In the genomic region with DNA sequence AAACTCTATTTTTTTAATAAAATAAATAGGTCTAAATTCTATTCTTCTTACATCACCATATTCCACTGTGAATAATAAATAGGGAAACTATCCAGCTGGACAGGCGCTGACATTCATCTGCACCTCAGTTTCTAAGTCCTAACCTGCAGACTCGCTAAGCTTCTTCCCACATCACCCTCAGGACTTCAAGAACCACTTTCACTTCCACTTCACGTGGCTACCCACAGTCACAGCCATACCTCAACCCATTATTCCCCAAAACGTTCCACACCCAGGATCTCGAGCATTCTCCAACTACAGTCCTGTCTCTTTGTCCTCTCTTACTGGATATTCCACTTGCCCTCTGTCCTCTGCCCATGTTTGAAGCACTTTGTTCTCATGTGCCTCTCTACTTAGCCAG, we compare ENCODE assay signal across 1 cellular context.
TF ChIP-seq lines count a peak whose summit lies in the region.

No MANE protein-coding gene starts in this region.

TF ChIP-seq in IMR-90, 13 proteins besides CTCF, POLR2A, EP300 and RAD21:
- TF ChIP-seq NFE2L2 (IDR thresholded peaks at IDR 0.05; ENCODE audit: low read depth, low read length) (no peak), CHD1 (IDR thresholded peaks at IDR 0.05; ENCODE audit: low read depth, low read length) (no peak), RCOR1 (IDR thresholded peaks at IDR 0.05; ENCODE audit: insufficient replicate concordance, low read length) (no peak), FOS (IDR thresholded peaks at IDR 0.05; ENCODE audit: low read depth, low read length) (no peak), RFX5 (IDR thresholded peaks at IDR 0.05; ENCODE audit: low read depth, low read length) (no peak), BHLHE40 (IDR thresholded peaks at IDR 0.05; ENCODE audit: low read depth, low read length) (no peak), MAZ (IDR thresholded peaks at IDR 0.05; ENCODE audit: borderline replicate concordance, low read depth, low read length) (no peak), MXI1 (IDR thresholded peaks at IDR 0.05; ENCODE audit: borderline replicate concordance, low read depth, low read length) (no peak), SMC3 (IDR thresholded peaks at IDR 0.05; ENCODE audit: low read depth, low read length) (no peak), MAFK (IDR thresholded peaks at IDR 0.05; ENCODE audit: low read depth, low read length) (no peak), CEBPB (IDR thresholded peaks at IDR 0.05; ENCODE audit: low read depth, low read length) (no peak)
- TF ChIP-seq, protein P1, sequence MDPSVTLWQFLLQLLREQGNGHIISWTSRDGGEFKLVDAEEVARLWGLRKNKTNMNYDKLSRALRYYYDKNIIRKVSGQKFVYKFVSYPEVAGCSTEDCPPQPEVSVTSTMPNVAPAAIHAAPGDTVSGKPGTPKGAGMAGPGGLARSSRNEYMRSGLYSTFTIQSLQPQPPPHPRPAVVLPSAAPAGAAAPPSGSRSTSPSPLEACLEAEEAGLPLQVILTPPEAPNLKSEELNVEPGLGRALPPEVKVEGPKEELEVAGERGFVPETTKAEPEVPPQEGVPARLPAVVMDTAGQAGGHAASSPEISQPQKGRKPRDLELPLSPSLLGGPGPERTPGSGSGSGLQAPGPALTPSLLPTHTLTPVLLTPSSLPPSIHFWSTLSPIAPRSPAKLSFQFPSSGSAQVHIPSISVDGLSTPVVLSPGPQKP (IDR thresholded peaks at IDR 0.05; ENCODE audit: borderline replicate concordance, low read depth, low read length): no peak
- TF ChIP-seq, protein P2, sequence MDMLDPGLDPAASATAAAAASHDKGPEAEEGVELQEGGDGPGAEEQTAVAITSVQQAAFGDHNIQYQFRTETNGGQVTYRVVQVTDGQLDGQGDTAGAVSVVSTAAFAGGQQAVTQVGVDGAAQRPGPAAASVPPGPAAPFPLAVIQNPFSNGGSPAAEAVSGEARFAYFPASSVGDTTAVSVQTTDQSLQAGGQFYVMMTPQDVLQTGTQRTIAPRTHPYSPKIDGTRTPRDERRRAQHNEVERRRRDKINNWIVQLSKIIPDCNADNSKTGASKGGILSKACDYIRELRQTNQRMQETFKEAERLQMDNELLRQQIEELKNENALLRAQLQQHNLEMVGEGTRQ (IDR thresholded peaks at IDR 0.05; ENCODE audit: low read depth, low read length): no peak
